In genomic region chr22:35821654-35822053, GRCh38 we compare ENCODE assay signal across 1 cellular context.
TF ChIP-seq lines count a peak whose summit lies in the region.

No MANE protein-coding gene starts in this region.

TF ChIP-seq in GM23338, 12 proteins besides CTCF, POLR2A, EP300 and RAD21 (continued from another document):
- no peak for TF ChIP-seq ZNF462 (CRISPR knock-in tag; IDR thresholded peaks at IDR 0.05)
TF ChIP-seq in GM23338: peak in this region for 0.
